12 cellular contexts compared by ENCODE assay signal in genomic region chr1:221718391-221719277, GRCh38. TPM values are rescaled to one million over a fixed set of nuclear protein-coding genes. Genes with fewer than 3 reads are reported as not detected.
DNase-seq lines count a peak whose midpoint lies in the region; ATAC-seq and TF ChIP-seq lines count a peak whose summit lies in the region.
"Had no signal": no experiment of that assay in that cellular context is flagged by ENCODE, and none has a peak within 500 bp of the region (broad histone marks: within the 10 kb centered on the region; RNA-seq: fewer than 3 reads in every experiment).

No MANE protein-coding gene starts in this region.

- intact Hi-C loops in activated CD4-positive, alpha-beta T cell treated with anti-CD3 and anti-CD28 coated beads for 36 hours (cut with DNase I, micrococcal nuclease) = no loop called here

- CTCF ChIA-PET in activated CD4-positive, alpha-beta T cell treated with anti-CD3 and anti-CD28 coated beads, Interleukin-2, amount 10 ng/mL, durations not matched to agents 7 days and 5 days (lab: Charles Lee) = interaction anchor here (0.8 to 5.7 kb wide), 4 partner anchors 10 to 14 kb away, joined by 3 to 22 read pairs (median 7); no protein-coding TSS in a partner anchor
- CTCF ChIA-PET in activated CD4-positive, alpha-beta T cell treated with anti-CD3 and anti-CD28 coated beads for 36 hours (lab: Charles Lee) = interaction anchor here (0.8 kb wide), 1 partner anchor 14 kb away, joined by 3 read pairs; no protein-coding TSS in a partner anchor

- peaks cover 79% of the 10 kb centered on the region for H3K36me3 Mint-ChIP-seq in activated CD4-positive, alpha-beta T cell treated with anti-CD3 and anti-CD28 coated beads, Interleukin-2, amount 10 ng/mL, durations not matched to agents 7 days and 5 days (ENCODE audit: low read depth)
- H3K36me3 Mint-ChIP-seq in activated CD4-positive, alpha-beta T cell treated with anti-CD3 and anti-CD28 coated beads for 36 hours (ENCODE audit: low read depth) = peaks cover 27% of the 10 kb centered on the region
- peaks cover 14 to 27% (median 24%) of the 10 kb centered on the region in 3 donors for H3K36me3 Mint-ChIP-seq in immature natural killer cell

- TF ChIP-seq CTCF in WERI-Rb-1 (IDR thresholded peaks at IDR 0.05; ENCODE audit: low read depth, low read length) = no peak

- H3K27me3 Mint-ChIP-seq in activated CD4-positive, alpha-beta T cell treated with anti-CD3 and anti-CD28 coated beads, Interleukin-2, amount 10 ng/mL, durations not matched to agents 7 days and 5 days = no peaks in the 10 kb centered on the region
- no peaks in the 10 kb centered on the region for H3K27me3 Mint-ChIP-seq in activated CD4-positive, alpha-beta T cell treated with anti-CD3 and anti-CD28 coated beads for 36 hours
- peaks cover 0 to 3% (median 2%) of the 10 kb centered on the region in 3 donors for H3K27me3 Mint-ChIP-seq in immature natural killer cell (ENCODE audit: low read depth in 3 of 3)
- H3K27me3 Mint-ChIP-seq: activated T-helper 17 cell treated with anti-CD3 and anti-CD28 coated beads, Interleukin-2, amount 50 U/mL, for 72 hours had no signal

- peak overlapping the region; percentile 41 for H3K27ac Mint-ChIP-seq in activated CD4-positive, alpha-beta T cell treated with anti-CD3 and anti-CD28 coated beads, Interleukin-2, amount 10 ng/mL, durations not matched to agents 7 days and 5 days
- no peak overlapping the region for H3K27ac Mint-ChIP-seq in activated CD4-positive, alpha-beta T cell treated with anti-CD3 and anti-CD28 coated beads for 36 hours
- peak overlapping the region in 5 of 6 donors; percentile 19 to 56 (median 31) for H3K27ac Mint-ChIP-seq in immature natural killer cell
- H3K27ac Mint-ChIP-seq: activated T-helper 17 cell treated with anti-CD3 and anti-CD28 coated beads, Interleukin-2, amount 50 U/mL, for 72 hours had no signal

- DNase-seq in activated CD4-positive, alpha-beta T cell treated with anti-CD3 and anti-CD28 coated beads, Interleukin-2, amount 10 ng/mL, durations not matched to agents 7 days and 5 days = no peak
- no peak for DNase-seq in activated CD4-positive, alpha-beta T cell treated with anti-CD3 and anti-CD28 coated beads for 36 hours
- DNase-seq in WERI-Rb-1 (peak; percentile 7), immature natural killer cell (no peak), substantia nigra (lab: John Stamatoyannopoulos, UW) (no peak), activated gamma-delta T cell treated with Interleukin-2 at 50 U/mL for 16 hours (no peak)
- DNase-seq: AML-193, foreskin melanocyte had no signal

- H3K27ac ChIP-seq in WERI-Rb-1 = no peak overlapping the region
- H3K27ac ChIP-seq in substantia nigra (ENCODE audit: low read depth, low read length, poor library complexity, severe bottlenecking) = peak overlapping the region; percentile 32
- H3K27ac ChIP-seq: parathyroid adenoma had no signal

- POLR2A ChIA-PET in activated CD4-positive, alpha-beta T cell treated with anti-CD3 and anti-CD28 coated beads, Interleukin-2, amount 10 ng/mL, durations not matched to agents 7 days and 5 days (lab: Charles Lee) = interaction anchor here (0.6 kb wide), 1 partner anchor 842 kb away, joined by 3 read pairs; no protein-coding TSS in a partner anchor
- POLR2A ChIA-PET in activated CD4-positive, alpha-beta T cell treated with anti-CD3 and anti-CD28 coated beads for 36 hours (lab: Charles Lee) = interaction anchor here (0.9 kb wide), 1 partner anchor 29 kb away, joined by 4 read pairs; no protein-coding TSS in a partner anchor

- no peak for ATAC-seq in activated CD4-positive, alpha-beta T cell treated with anti-CD3 and anti-CD28 coated beads for 36 hours
- ATAC-seq in GM21528 (IDR thresholded peaks at IDR 0.05; ENCODE audit: low FRiP score, unreplicated experiment) (no peak), GM21723 (IDR thresholded peaks at IDR 0.05; ENCODE audit: unreplicated experiment) (no peak)
- ATAC-seq: activated T-helper 17 cell treated with anti-CD3 and anti-CD28 coated beads, Interleukin-2, amount 50 U/mL, for 72 hours had no signal

- no peaks in the 10 kb centered on the region for H3K36me3 ChIP-seq in WERI-Rb-1

- no peaks in the 10 kb centered on the region for H3K27me3 ChIP-seq in WERI-Rb-1 (ENCODE audit: insufficient read depth, low read depth, severe bottlenecking)

- no peak overlapping the region for H3K4me3 Mint-ChIP-seq in activated CD4-positive, alpha-beta T cell treated with anti-CD3 and anti-CD28 coated beads, Interleukin-2, amount 10 ng/mL, durations not matched to agents 7 days and 5 days
- H3K4me3 Mint-ChIP-seq in activated CD4-positive, alpha-beta T cell treated with anti-CD3 and anti-CD28 coated beads for 36 hours = no peak overlapping the region
- H3K4me3 Mint-ChIP-seq in immature natural killer cell = no peak overlapping the region
- H3K4me3 Mint-ChIP-seq: activated T-helper 17 cell treated with anti-CD3 and anti-CD28 coated beads, Interleukin-2, amount 50 U/mL, for 72 hours had no signal

- H3K4me1 Mint-ChIP-seq in activated CD4-positive, alpha-beta T cell treated with anti-CD3 and anti-CD28 coated beads, Interleukin-2, amount 10 ng/mL, durations not matched to agents 7 days and 5 days = peaks cover 74% of the 10 kb centered on the region
- peaks cover 44% of the 10 kb centered on the region for H3K4me1 Mint-ChIP-seq in activated CD4-positive, alpha-beta T cell treated with anti-CD3 and anti-CD28 coated beads for 36 hours
- peaks cover 82 to 100% of the 10 kb centered on the region in 2 donors for H3K4me1 Mint-ChIP-seq in immature natural killer cell

- H3K4me3 ChIP-seq in WERI-Rb-1 (ENCODE audit: low read depth, low read length) = no peak overlapping the region

- peaks cover 33% of the 10 kb centered on the region for H3K9me3 Mint-ChIP-seq in activated CD4-positive, alpha-beta T cell treated with anti-CD3 and anti-CD28 coated beads, Interleukin-2, amount 10 ng/mL, durations not matched to agents 7 days and 5 days
- H3K9me3 Mint-ChIP-seq in activated CD4-positive, alpha-beta T cell treated with anti-CD3 and anti-CD28 coated beads for 36 hours (ENCODE audit: low read depth) = peaks cover 3% of the 10 kb centered on the region
- H3K9me3 Mint-ChIP-seq in immature natural killer cell = peaks cover 0 to under 1% (median 0%) of the 10 kb centered on the region in 6 donors
- H3K9me3 Mint-ChIP-seq: activated T-helper 17 cell treated with anti-CD3 and anti-CD28 coated beads, Interleukin-2, amount 50 U/mL, for 72 hours had no signal

- H3K9me3 ChIP-seq in WERI-Rb-1 (ENCODE audit: severe bottlenecking) = no peaks in the 10 kb centered on the region

RNA-seq across cellular contexts. Expression of gene DUSP10, which starts 23.3 kb away (rescaled TPM):
- 10 to 100 TPM; 11.3 to 12.3 TPM for total RNA-seq in activated CD4-positive, alpha-beta T cell treated with anti-CD3 and anti-CD28 coated beads, Interleukin-2, amount 10 ng/mL, durations not matched to agents 7 days and 5 days
- total RNA-seq in activated CD4-positive, alpha-beta T cell treated with anti-CD3 and anti-CD28 coated beads for 36 hours = 1 to 10 TPM; 7.3 to 9.2 TPM
- polyA plus RNA-seq in immature natural killer cell = 10 to 100 TPM; 10.7 to 25.6 (median 14.7) TPM
